1 cellular context compared by ENCODE assay signal in the genomic region with DNA sequence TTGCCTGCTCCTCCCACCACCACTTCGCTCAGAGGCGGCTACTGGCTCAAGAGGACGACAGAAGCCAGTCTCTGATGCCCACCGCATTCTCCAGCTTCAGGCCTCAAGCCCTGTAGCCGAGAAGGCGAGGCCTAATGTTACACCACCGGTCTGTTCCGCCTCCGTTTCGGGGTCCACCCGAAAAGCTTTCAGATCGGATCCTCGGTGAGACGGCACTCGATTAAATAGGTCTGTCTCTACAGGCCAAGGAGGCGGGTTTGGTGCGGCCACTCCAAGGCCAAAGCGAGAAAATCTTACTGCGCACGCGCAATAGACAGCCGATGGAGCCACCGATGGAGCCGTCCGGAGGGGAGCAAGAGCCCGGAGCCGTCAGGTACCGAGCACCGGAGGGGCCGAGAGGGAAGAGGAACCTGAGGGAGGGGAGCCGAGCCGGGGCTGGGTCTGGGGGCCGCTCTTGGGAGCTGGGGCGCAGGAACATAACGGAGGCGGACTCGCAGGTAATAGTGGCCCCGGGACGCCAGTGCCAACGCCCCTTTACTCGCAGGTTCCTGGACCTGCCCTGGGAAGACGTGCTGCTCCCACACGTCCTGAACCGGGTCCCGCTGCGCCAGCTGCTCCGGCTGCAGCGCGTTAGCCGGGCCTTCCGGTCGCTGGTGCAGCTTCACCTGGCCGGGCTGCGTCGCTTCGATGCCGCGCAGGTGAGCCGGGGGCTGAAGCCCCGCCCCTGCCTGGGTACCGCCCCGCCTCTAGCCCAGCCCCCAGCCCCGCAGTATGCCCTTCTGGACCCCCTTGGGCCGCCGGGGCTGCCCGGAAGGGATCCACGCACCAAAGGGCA.
A peak's percentile ranks its signal among the peaks of the same experiment; 100 is the strongest.
TF ChIP-seq lines count a peak whose summit lies in the region.

Gene FBXL15 (plus strand): TSS at position 27 of the 835 bp plus-strand sequence. CDS start 294 bp downstream, at position 321.

TF ChIP-seq in GM12878, 131 proteins besides CTCF, POLR2A, EP300 and RAD21 (continued from another document and continues in another):
- peak; percentile 39; the same call in 1 of the 2 replicates for TF ChIP-seq DPF2 (IDR thresholded peaks at IDR 0.05)
- peak; percentile 39 to 44; a peak in 1 of 4 replicates for TF ChIP-seq BHLHE40 (IDR thresholded peaks at IDR 0.05; ENCODE audit: borderline replicate concordance in 1 of 2, low read depth in 2 of 2, low read length in 1 of 2)
- TF ChIP-seq ASH2L (IDR thresholded peaks at IDR 0.05; ENCODE audit: borderline replicate concordance, low read depth): 0 out of 2 replicates have a peak, but pooled peaks have one; percentile 57
- no peak for TF ChIP-seq ELK1 (IDR thresholded peaks at IDR 0.05; ENCODE audit: low read depth, low read length)
- TF ChIP-seq ZNF217 (IDR thresholded peaks at IDR 0.05): no peak
- TF ChIP-seq POLR2AphosphoS5 (IDR thresholded peaks at IDR 0.05; ENCODE audit: low read length): peak; percentile 59; the same call in 1 of the 2 replicates
- no peak for TF ChIP-seq ZZZ3 (IDR thresholded peaks at IDR 0.05; ENCODE audit: control insufficient read depth, insufficient read length, low read depth)
- no peak for TF ChIP-seq RCOR1 (conservative IDR thresholded peaks at IDR 0.05; ENCODE audit: low read depth, low read length)
- no peak for TF ChIP-seq ZNF274 (IDR thresholded peaks at IDR 0.05; ENCODE audit: insufficient read depth, insufficient read length)
- peak; percentile 62 for TF ChIP-seq KLF5 (IDR thresholded peaks at IDR 0.05; ENCODE audit: partially characterized antibody)
- peak; percentile 82 for TF ChIP-seq POLR2AphosphoS2 (IDR thresholded peaks at IDR 0.05; ENCODE audit: low read depth, low read length)
- TF ChIP-seq SUPT20H (IDR thresholded peaks at IDR 0.05; ENCODE audit: borderline replicate concordance, control insufficient read depth, low read depth, low read length): no peak
- peak; percentile 88 for TF ChIP-seq HCFC1 (IDR thresholded peaks at IDR 0.05; ENCODE audit: low read length)
- TF ChIP-seq HDAC6 (IDR thresholded peaks at IDR 0.05; ENCODE audit: unreplicated experiment): no peak
- 0 out of 2 replicates have a peak, but pooled peaks have one; percentile 44 for TF ChIP-seq HSF1 (IDR thresholded peaks at IDR 0.05; ENCODE audit: low read depth, low read length)
- TF ChIP-seq, protein P1, sequence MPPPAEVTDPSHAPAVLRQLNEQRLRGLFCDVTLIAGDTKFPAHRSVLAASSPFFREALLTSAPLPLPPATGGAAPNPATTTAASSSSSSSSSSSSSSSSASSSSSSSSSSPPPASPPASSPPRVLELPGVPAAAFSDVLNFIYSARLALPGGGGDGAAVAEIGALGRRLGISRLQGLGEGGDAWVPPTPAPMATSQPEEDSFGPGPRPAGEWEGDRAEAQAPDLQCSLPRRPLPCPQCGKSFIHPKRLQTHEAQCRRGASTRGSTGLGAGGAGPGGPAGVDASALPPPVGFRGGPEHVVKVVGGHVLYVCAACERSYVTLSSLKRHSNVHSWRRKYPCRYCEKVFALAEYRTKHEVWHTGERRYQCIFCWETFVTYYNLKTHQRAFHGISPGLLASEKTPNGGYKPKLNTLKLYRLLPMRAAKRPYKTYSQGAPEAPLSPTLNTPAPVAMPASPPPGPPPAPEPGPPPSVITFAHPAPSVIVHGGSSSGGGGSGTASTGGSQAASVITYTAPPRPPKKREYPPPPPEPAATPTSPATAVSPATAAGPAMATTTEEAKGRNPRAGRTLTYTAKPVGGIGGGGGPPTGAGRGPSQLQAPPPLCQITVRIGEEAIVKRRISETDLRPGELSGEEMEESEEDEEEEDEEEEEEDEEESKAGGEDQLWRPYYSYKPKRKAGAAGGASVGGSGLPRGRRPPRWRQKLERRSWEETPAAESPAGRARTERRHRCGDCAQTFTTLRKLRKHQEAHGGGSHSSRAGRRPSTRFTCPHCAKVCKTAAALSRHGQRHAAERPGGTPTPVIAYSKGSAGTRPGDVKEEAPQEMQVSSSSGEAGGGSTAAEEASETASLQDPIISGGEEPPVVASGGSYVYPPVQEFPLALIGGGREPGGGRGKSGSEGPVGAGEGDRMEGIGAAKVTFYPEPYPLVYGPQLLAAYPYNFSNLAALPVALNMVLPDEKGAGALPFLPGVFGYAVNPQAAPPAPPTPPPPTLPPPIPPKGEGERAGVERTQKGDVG (CRISPR knock-in tag; IDR thresholded peaks at IDR 0.05): no peak
- peak; percentile 87 for TF ChIP-seq HDGF (IDR thresholded peaks at IDR 0.05)
- TF ChIP-seq ZNF384 (IDR thresholded peaks at IDR 0.05; ENCODE audit: borderline replicate concordance, low read depth, low read length): 0 out of 2 replicates have a peak, but pooled peaks have one; percentile 22
- peak; percentile 94 for TF ChIP-seq NBN (IDR thresholded peaks at IDR 0.05)
- TF ChIP-seq JUND (IDR thresholded peaks at IDR 0.05; ENCODE audit: low read depth, low read length): no peak
- peak; percentile 98 for TF ChIP-seq ZBTB40 (IDR thresholded peaks at IDR 0.05; ENCODE audit: borderline replicate concordance)
- no peak for TF ChIP-seq NFXL1 (IDR thresholded peaks at IDR 0.05; ENCODE audit: borderline replicate concordance)
- peak; percentile 92 for TF ChIP-seq NR2C2 (IDR thresholded peaks at IDR 0.05; ENCODE audit: borderline replicate concordance, control insufficient read depth, insufficient read length, low read depth)
- TF ChIP-seq, protein P2, sequence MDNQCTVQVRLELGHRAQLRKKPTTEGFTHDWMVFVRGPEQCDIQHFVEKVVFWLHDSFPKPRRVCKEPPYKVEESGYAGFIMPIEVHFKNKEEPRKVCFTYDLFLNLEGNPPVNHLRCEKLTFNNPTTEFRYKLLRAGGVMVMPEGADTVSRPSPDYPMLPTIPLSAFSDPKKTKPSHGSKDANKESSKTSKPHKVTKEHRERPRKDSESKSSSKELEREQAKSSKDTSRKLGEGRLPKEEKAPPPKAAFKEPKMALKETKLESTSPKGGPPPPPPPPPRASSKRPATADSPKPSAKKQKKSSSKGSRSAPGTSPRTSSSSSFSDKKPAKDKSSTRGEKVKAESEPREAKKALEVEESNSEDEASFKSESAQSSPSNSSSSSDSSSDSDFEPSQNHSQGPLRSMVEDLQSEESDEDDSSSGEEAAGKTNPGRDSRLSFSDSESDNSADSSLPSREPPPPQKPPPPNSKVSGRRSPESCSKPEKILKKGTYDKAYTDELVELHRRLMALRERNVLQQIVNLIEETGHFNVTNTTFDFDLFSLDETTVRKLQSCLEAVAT (IDR thresholded peaks at IDR 0.05): peak; percentile 100
- TF ChIP-seq YBX1 (IDR thresholded peaks at IDR 0.05): no peak
- TF ChIP-seq CHD2 (IDR thresholded peaks at IDR 0.05; ENCODE audit: borderline replicate concordance, low read depth, low read length): peak; percentile 26; the same call in 1 of the 2 replicates
- TF ChIP-seq, protein P3, sequence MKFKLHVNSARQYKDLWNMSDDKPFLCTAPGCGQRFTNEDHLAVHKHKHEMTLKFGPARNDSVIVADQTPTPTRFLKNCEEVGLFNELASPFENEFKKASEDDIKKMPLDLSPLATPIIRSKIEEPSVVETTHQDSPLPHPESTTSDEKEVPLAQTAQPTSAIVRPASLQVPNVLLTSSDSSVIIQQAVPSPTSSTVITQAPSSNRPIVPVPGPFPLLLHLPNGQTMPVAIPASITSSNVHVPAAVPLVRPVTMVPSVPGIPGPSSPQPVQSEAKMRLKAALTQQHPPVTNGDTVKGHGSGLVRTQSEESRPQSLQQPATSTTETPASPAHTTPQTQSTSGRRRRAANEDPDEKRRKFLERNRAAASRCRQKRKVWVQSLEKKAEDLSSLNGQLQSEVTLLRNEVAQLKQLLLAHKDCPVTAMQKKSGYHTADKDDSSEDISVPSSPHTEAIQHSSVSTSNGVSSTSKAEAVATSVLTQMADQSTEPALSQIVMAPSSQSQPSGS (IDR thresholded peaks at IDR 0.05; ENCODE audit: low read length): no peak
- no peak for TF ChIP-seq NFYA (IDR thresholded peaks at IDR 0.05; ENCODE audit: borderline replicate concordance, low read depth, low read length)
- no peak for TF ChIP-seq RBBP5 (conservative IDR thresholded peaks at IDR 0.05)
- peak; percentile 87 for TF ChIP-seq ZNF207 (IDR thresholded peaks at IDR 0.05; ENCODE audit: borderline replicate concordance)
- TF ChIP-seq IKZF1 (conservative IDR thresholded peaks at IDR 0.05): peak; percentile 94
- no peak for TF ChIP-seq ZBTB33 (IDR thresholded peaks at IDR 0.05)
- peak; percentile 95 for TF ChIP-seq ZBTB11 (CRISPR knock-in tag; IDR thresholded peaks at IDR 0.05)
- TF ChIP-seq CREB1 (IDR thresholded peaks at IDR 0.05; ENCODE audit: low read depth): peak; percentile 73
- peak; percentile 68; the same call in 1 of the 2 replicates for TF ChIP-seq HDAC2 (IDR thresholded peaks at IDR 0.05)
- peak; percentile 31; the same call in 1 of the 2 replicates for TF ChIP-seq NRF1 (conservative IDR thresholded peaks at IDR 0.05; ENCODE audit: low read depth, low read length)
